Comparison of ENCODE assay signal across 8 cellular contexts in genomic region chr15:75274509-75275107, GRCh38. TPM values are rescaled to one million over a fixed set of nuclear protein-coding genes. Genes with fewer than 3 reads are reported as not detected.
DNase-seq lines count a peak whose midpoint lies in the region; ATAC-seq, FAIRE-seq and TF ChIP-seq lines count a peak whose summit lies in the region.
"Not testable (repeated sequence)": the region's sequence is repeated elsewhere in the genome, so short reads cannot be mapped to it uniquely, and the experiment has no call there.

No MANE protein-coding gene starts in this region.

- not testable (repeated sequence) for H3K4me2 ChIP-seq in endothelial cell of umbilical vein (ENCODE audit: insufficient read depth, low read length)

- H3K27ac ChIP-seq in endothelial cell of umbilical vein (ENCODE audit: insufficient read depth, low read depth, low read length); lower lobe of right lung; vagina: not testable (repeated sequence)

- DNase-seq in GM12891 (ENCODE audit: insufficient read length, low spot score), result not testable (repeated sequence)
- DNase-seq in SW480 (ENCODE audit: low spot score), result peak; percentile 12
- DNase-seq in activated T-helper 1 cell treated with anti-CD3 and anti-CD28 coated beads, Interleukin-2, amount 50 U/mL, for 16 hours (ENCODE audit: low read depth in 1 of 2, low spot score in 1 of 2), result peak; percentile 11 to 26
- DNase-seq in endothelial cell of umbilical vein (ENCODE audit: low read depth, low spot score), result peak; percentile 16
- peak; percentile 82 for DNase-seq in lower lobe of right lung
- peak in 3 of 4 experiments; percentile 34 to 64 (median 41) for DNase-seq in stimulated activated CD4-positive, alpha-beta T cell treated with anti-CD3 and anti-CD28 coated beads, Interleukin-1b, Interleukin-23, amount 100 ng/mL, for 24 hours (ENCODE audit: low read depth in 4 of 4, low spot score in 1 of 4)
- peak; percentile 86 to 94 for DNase-seq in vagina (ENCODE audit: extremely low spot score in 2 of 2)

- not testable (repeated sequence) for H3K4me3 ChIP-seq in endothelial cell of umbilical vein (replicated peaks in 1 of 3; ENCODE audit: insufficient read depth in 1 of 3, low read depth in 1 of 3, low read length in 3 of 3); lower lobe of right lung; vagina

- H3K9me3 ChIP-seq in endothelial cell of umbilical vein (replicated peaks; ENCODE audit: control insufficient read depth, insufficient read depth, low read length); lower lobe of right lung; vagina: not testable (repeated sequence)

- not testable (repeated sequence) for BruUV-seq in endothelial cell of umbilical vein (replicated peaks; lab: Mats Ljungman, UMichigan)

- not testable (repeated sequence) for H2AFZ ChIP-seq in endothelial cell of umbilical vein (ENCODE audit: low read depth, low read length)

- not testable (repeated sequence) for H3K79me2 ChIP-seq in endothelial cell of umbilical vein (ENCODE audit: control insufficient read depth, insufficient read depth, low read length)

- not testable (repeated sequence) for H4K20me1 ChIP-seq in endothelial cell of umbilical vein (replicated peaks; ENCODE audit: control insufficient read depth, extremely low read depth, insufficient read depth, low read length)

- not testable (repeated sequence) for H3K9me1 ChIP-seq in endothelial cell of umbilical vein (replicated peaks; ENCODE audit: control insufficient read depth, extremely low read depth, insufficient read depth, low read length)

- peak; percentile 8 to 30 for TF ChIP-seq CTCF in endothelial cell of umbilical vein (IDR thresholded peaks at IDR 0.05; ENCODE audit: extremely low read depth in 1 of 2, insufficient read depth in 1 of 2, low read depth in 1 of 2, low read length in 2 of 2)
- TF ChIP-seq CTCF in lower lobe of right lung (IDR thresholded peaks at IDR 0.05), result peak; percentile 75
- TF ChIP-seq CTCF in vagina (IDR thresholded peaks at IDR 0.05), result peak in 2 of 3 experiments; percentile 1 to 40

- dilution Hi-C loops in endothelial cell of umbilical vein (cut with MboI; ENCODE audit: extremely low pct_ligation_motif_present, low sequenced_read_pairs), result not testable (repeated sequence)

- TF ChIP-seq POLR2A in GM12891 (IDR thresholded peaks at IDR 0.05; ENCODE audit: low read depth, low read length); endothelial cell of umbilical vein (IDR thresholded peaks at IDR 0.05; ENCODE audit: low read depth, low read length); vagina (IDR thresholded peaks at IDR 0.05): not testable (repeated sequence)

- not testable (repeated sequence) for H3K27me3 ChIP-seq in endothelial cell of umbilical vein (ENCODE audit: control insufficient read depth in 2 of 2, insufficient read depth in 2 of 2, low read length in 2 of 2); lower lobe of right lung (ENCODE audit: low read depth); vagina

- CTCF ChIA-PET in endothelial cell of umbilical vein (lab: Charles Lee), result interaction anchor here (0.8 to 0.9 kb wide), 3 partner anchors 245 to 1302 kb away, joined by 3 to 5 read pairs (median 3); no protein-coding TSS in a partner anchor

- ATAC-seq in HG02852 (IDR thresholded peaks at IDR 0.05; ENCODE audit: unreplicated experiment), result peak; percentile 54
- ATAC-seq in lower lobe of right lung, result peak; percentile 91 to 96

- not testable (repeated sequence) for H3K9ac ChIP-seq in endothelial cell of umbilical vein (replicated peaks; ENCODE audit: extremely low read depth, insufficient read depth, low read length)

- not testable (repeated sequence) for H3K4me1 ChIP-seq in endothelial cell of umbilical vein (ENCODE audit: control insufficient read depth, extremely low read depth, insufficient read depth, low read length); lower lobe of right lung; vagina

- FAIRE-seq in GM12891 (lab: Jason Lieb, UNC) (peak; percentile 85), endothelial cell of umbilical vein (lab: Jason Lieb, UNC) (peak; percentile 93)

- POLR2A ChIA-PET in endothelial cell of umbilical vein (lab: Charles Lee), result not testable (repeated sequence)

- intact Hi-C loops in endothelial cell of umbilical vein (cut with micrococcal nuclease), result loop anchor here (10.0 kb wide), 1 partner anchor 250 kb away; the partner anchor contains the start of gene PPCDC
- intact Hi-C loops in lower lobe of right lung (cut with DNase I); vagina (cut with DNase I): not testable (repeated sequence)

- not testable (repeated sequence) for H3K36me3 ChIP-seq in endothelial cell of umbilical vein (ENCODE audit: control insufficient read depth in 2 of 2, extremely low read depth in 1 of 2, insufficient read depth in 2 of 2, low read length in 2 of 2); lower lobe of right lung; vagina

RNA-seq across cellular contexts. Expression of gene GOLGA6D, which starts 8.0 kb away (rescaled TPM):
- polyA plus RNA-seq in GM12891 (2012; ENCODE audit: low read depth, missing spikeins), result 0.05 TPM
- total RNA-seq in endothelial cell of umbilical vein (not detected in 2 replicates), lower lobe of right lung (not detected), vagina (not detected)
- polyA plus RNA-seq in endothelial cell of umbilical vein, result not detected in 2 replicates
- not detected in 2 replicates for polyA plus RNA-seq in endothelial cell of umbilical vein (2011; cell fraction: cytosol; rRNA removed)
- polyA plus RNA-seq in endothelial cell of umbilical vein (2011; cell fraction: nucleus; rRNA removed), result not detected in 2 replicates
- not detected in 2 replicates for polyA plus RNA-seq in endothelial cell of umbilical vein (2012)
- not detected in 2 replicates for polyA minus RNA-seq in endothelial cell of umbilical vein
- not detected for polyA minus RNA-seq in endothelial cell of umbilical vein (2011; cell fraction: cytosol; rRNA and poly(A)+ RNA removed)
- polyA minus RNA-seq in endothelial cell of umbilical vein (2011; cell fraction: nucleus; rRNA and poly(A)+ RNA removed), result not detected in 2 replicates

RNA-seq across cellular contexts. Expression of gene GOLGA6C, which starts 16.5 kb away (rescaled TPM):
- polyA plus RNA-seq in GM12891 (2012; ENCODE audit: low read depth, missing spikeins), result not detected
- not detected in 2 replicates for total RNA-seq in endothelial cell of umbilical vein
- not detected in 2 replicates for polyA plus RNA-seq in endothelial cell of umbilical vein
- polyA plus RNA-seq in endothelial cell of umbilical vein (2011; cell fraction: cytosol; rRNA removed), result not detected in 2 replicates
- not detected in 2 replicates for polyA plus RNA-seq in endothelial cell of umbilical vein (2011; cell fraction: nucleus; rRNA removed)
- not detected in 2 replicates for polyA plus RNA-seq in endothelial cell of umbilical vein (2012)
- not detected in 2 replicates for polyA minus RNA-seq in endothelial cell of umbilical vein
- not detected for polyA minus RNA-seq in endothelial cell of umbilical vein (2011; cell fraction: cytosol; rRNA and poly(A)+ RNA removed)
- polyA minus RNA-seq in endothelial cell of umbilical vein (2011; cell fraction: nucleus; rRNA and poly(A)+ RNA removed), result not detected in 2 replicates
- not detected for total RNA-seq in lower lobe of right lung
- not detected for total RNA-seq in vagina

Comparison
In these comparisons a context has a peak if more than half of its experiments do, and no peak if none do; other contexts are left out.
1. CTCF ChIP-seq: peak in every context shown above with its lines; median percentile 75 in lower lobe of right lung; 20 in vagina; 19 in endothelial cell of umbilical vein.